Comparison of ENCODE assay signal across 31 cellular contexts in the genomic region with DNA sequence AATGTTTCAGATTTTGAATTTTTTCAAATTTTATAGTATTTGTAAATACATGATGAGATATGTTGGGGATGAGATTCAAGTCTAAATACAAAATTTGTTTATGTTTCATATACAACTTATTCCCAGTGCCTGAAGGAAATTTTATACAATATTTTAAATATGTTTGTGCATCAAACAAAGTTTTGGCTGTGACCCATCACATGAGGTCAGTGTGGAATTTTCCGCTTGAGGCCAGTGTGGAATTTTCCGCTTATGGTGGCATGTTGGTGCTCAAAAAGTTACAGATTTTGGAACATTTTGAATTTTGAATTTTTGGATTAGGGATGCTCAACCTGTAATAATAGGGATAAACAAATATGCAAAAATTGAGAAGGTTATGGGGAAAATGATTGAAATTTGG.
DNase-seq lines count a peak whose midpoint lies in the region; FAIRE-seq and TF ChIP-seq lines count a peak whose summit lies in the region.
"Had no signal": no experiment of that assay in that cellular context is flagged by ENCODE, and none has a peak within 500 bp of the region (broad histone marks: within the 10 kb centered on the region; RNA-seq: fewer than 3 reads in every experiment).

No MANE protein-coding gene starts in this region.

- no peaks in the 10 kb centered on the region for H3K36me3 ChIP-seq in small intestine (ENCODE audit: control insufficient read depth in 2 of 2, insufficient read depth in 2 of 2, low read length in 2 of 2)
- H3K36me3 ChIP-seq: BE2C; BLaER1; BLaER1 treated with 17β-estradiol and CSF1 and Interleukin-3, amounts not matched to agents 10 nM and 100 nM had no signal

- H3K27ac ChIP-seq in small intestine (ENCODE audit: low read depth in 1 of 2, low read length in 1 of 2): no peak overlapping the region
- H3K27ac ChIP-seq: 22Rv1; A549; BLaER1; BLaER1 treated with 17β-estradiol and CSF1 and Interleukin-3, amounts not matched to agents 10 nM and 100 nM; C4-2B had no signal

- no peaks in the 10 kb centered on the region for H3K4me1 ChIP-seq in small intestine (ENCODE audit: control insufficient read depth in 2 of 2, insufficient read depth in 1 of 2, low read depth in 1 of 2, low read length in 1 of 2)
- H3K4me1 ChIP-seq: A549; BE2C; BLaER1; BLaER1 treated with 17β-estradiol and CSF1 and Interleukin-3, amounts not matched to agents 10 nM and 100 nM had no signal

- 95 to 99% (median 97%) methylated on average over 2 of the region's 2 CpGs for WGBS in small intestine, 3 donors

- FAIRE-seq in small intestine (lab: Jason Lieb, UNC): peak; percentile 64
- FAIRE-seq: A204.1, D721Med had no signal

- peak; percentile 51 for DNase-seq in LNCaP clone FGC (ENCODE audit: low read depth)
- DNase-seq in small intestine: no peak
- no peak for DNase-seq in HUDEP-2 (lab: John Stamatoyannopoulos, UW; ENCODE audit: unreplicated experiment in 76 of 76)
- no peak for DNase-seq in ureter (ENCODE audit: low spot score)
- DNase-seq: 8988T; ACHN; AML-193; BE2C; C1 segment of cervical spinal cord; Caco-2; Calu3; CD4-positive, alpha-beta memory T cell; CD4-positive, alpha-beta T cell; CD4-positive, CD25-positive, alpha-beta regulatory T cell; CD8-positive, alpha-beta memory T cell; CD8-positive, alpha-beta T cell; COR-L47; DMS 273 treated with DMSO at 0.1 percent for 48 hours; DMS153; DMS53; DMS79; DMS79 treated with DMSO at 0.1 percent for 48 hours; DND-41; EL had no signal

- H3K4me3 ChIP-seq in LNCaP clone FGC (ENCODE audit: low read depth, low read length) (no peak overlapping the region), small intestine (ENCODE audit: low read depth in 1 of 2, low read length in 2 of 2) (no peak overlapping the region)
- H3K4me3 ChIP-seq: A549; BLaER1; BLaER1 treated with 17β-estradiol and CSF1 and Interleukin-3, amounts not matched to agents 10 nM and 100 nM had no signal

- no peaks in the 10 kb centered on the region for H3K27me3 ChIP-seq in small intestine (ENCODE audit: control insufficient read depth in 2 of 2, insufficient read depth in 2 of 2, low read length in 2 of 2)
- H3K27me3 ChIP-seq: BE2C; BLaER1; BLaER1 treated with 17β-estradiol and CSF1 and Interleukin-3, amounts not matched to agents 10 nM and 100 nM had no signal

- no peaks in the 10 kb centered on the region for H3K9me3 ChIP-seq in small intestine (ENCODE audit: control insufficient read depth, low read depth)
- H3K9me3 ChIP-seq: BE2C, BLaER1 had no signal

- TF ChIP-seq CTCF in LNCaP clone FGC (IDR thresholded peaks at IDR 0.05; ENCODE audit: control insufficient read depth, extremely low read depth, insufficient read depth): no peak
